In the genomic region with DNA sequence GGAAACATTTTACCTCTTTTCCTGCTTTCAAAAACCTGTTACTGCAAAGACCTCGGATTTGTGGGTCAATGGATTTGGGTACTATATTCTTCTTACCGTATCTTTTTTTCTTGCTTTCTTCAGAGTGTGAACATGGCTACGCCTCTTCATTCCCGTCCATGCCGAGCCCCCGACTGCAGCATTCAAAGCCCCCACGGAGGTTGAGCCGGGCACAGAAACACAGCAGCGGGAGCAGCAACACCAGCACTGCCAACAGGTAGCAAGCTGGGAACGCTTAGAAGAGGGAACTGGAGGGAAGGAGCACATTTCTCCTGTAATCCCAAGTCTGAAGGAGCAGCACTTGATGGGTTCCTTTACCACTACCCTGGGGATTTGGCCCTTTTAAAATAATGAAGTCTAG, we compare ENCODE assay signal across 10 cellular contexts. TPM values are rescaled to one million over a fixed set of nuclear protein-coding genes. Genes with fewer than 3 reads are reported as not detected.
DNase-seq lines count a peak whose midpoint lies in the region; ATAC-seq and TF ChIP-seq lines count a peak whose summit lies in the region.
"Had no signal": no experiment of that assay in that cellular context is flagged by ENCODE, and none has a peak within 500 bp of the region (broad histone marks: within the 10 kb centered on the region; RNA-seq: fewer than 3 reads in every experiment).

No MANE protein-coding gene starts in this region.

- no peaks in the 10 kb centered on the region for H3K9me2 ChIP-seq in PC-9 (ENCODE audit: insufficient read depth)

- DNase-seq in T-helper 1 cell (no peak), PC-9 (no peak), esophagus muscularis mucosa (ENCODE audit: extremely low spot score) (no peak), gastrocnemius medialis (no peak), SKM-1 (lab: John Stamatoyannopoulos, UW; ENCODE audit: unreplicated experiment) (no peak), DMS53 treated with DMSO at 0.1 percent for 48 hours (lab: John Stamatoyannopoulos, UW; ENCODE audit: unreplicated experiment) (no peak)
- DNase-seq: MM.1S, NCI-H510A treated with DMSO at 0.1 percent for 48 hours had no signal

- peaks cover 20% of the 10 kb centered on the region for H3K4me1 Mint-ChIP-seq in T-helper 1 cell treated with Interleukin-12 subunit alpha and Interleukin-12 subunit beta and Interleukin-4 antibody, amounts not matched to agents 30 μg/mL and 1 μg/mL, for 36 hours (ENCODE audit: low read depth)

- TF ChIP-seq CTCF in PC-9 (conservative IDR thresholded peaks at IDR 0.05) (no peak), esophagus muscularis mucosa (IDR thresholded peaks at IDR 0.05) (no peak), gastrocnemius medialis (IDR thresholded peaks at IDR 0.05 in 4 of 5, conservative IDR thresholded peaks at IDR 0.05 in 1 of 5) (no peak)

- in situ Hi-C loops in gastrocnemius medialis (cut with MboI; ENCODE audit: low sequenced_read_pairs in 4 of 4), result no loop called here

- POLR2A ChIA-PET in PC-9 (lab: Charles Lee; ENCODE audit: unreplicated experiment), result no interaction called here

- BruUV-seq in PC-9 (replicated peaks; lab: Mats Ljungman, UMichigan), result no TSS peak

- H3K36me3 Mint-ChIP-seq in T-helper 1 cell treated with Interleukin-12 subunit alpha and Interleukin-12 subunit beta and Interleukin-4 antibody, amounts not matched to agents 30 μg/mL and 1 μg/mL, for 36 hours (ENCODE audit: low read depth), result peaks cover 21% of the 10 kb centered on the region

- intact Hi-C loops in PC-9 (cut with micrococcal nuclease; ENCODE audit: unreplicated experiment) (loop anchor here (5.0 kb wide), 1 partner anchor 49 kb away; no protein-coding TSS in a partner anchor), esophagus muscularis mucosa (cut with DNase I) (loop anchor here (5.0 kb wide), 1 partner anchor 91 kb away; no protein-coding TSS in a partner anchor), gastrocnemius medialis (cut with DNase I; ENCODE audit: low total_unique reads) (loop anchor here (10.0 kb wide), 1 partner anchor 303 kb away; a partner anchor contains a TSS)

- H3K36me3 ChIP-seq in PC-9 (ENCODE audit: low read depth) (no peaks in the 10 kb centered on the region), esophagus muscularis mucosa (peaks cover 0 to 27% (median 2%) of the 10 kb centered on the region in 4 donors), gastrocnemius medialis (peaks cover 3 to 17% of the 10 kb centered on the region in 2 donors)

- H3K4me1 ChIP-seq in PC-9 (replicated peaks; ENCODE audit: insufficient read depth), result 0 out of 2 replicates have a peak, but pooled peaks cover 5% of the 10 kb centered on the region
- peaks cover 36 to 66% (median 63%) of the 10 kb centered on the region in 4 donors for H3K4me1 ChIP-seq in esophagus muscularis mucosa
- H3K4me1 ChIP-seq in gastrocnemius medialis, result peaks cover 12 to 15% of the 10 kb centered on the region in 2 donors

- peak overlapping the region; percentile 55; the same call in 1 of the 2 replicates for H3K4me3 ChIP-seq in PC-9
- peak overlapping the region; percentile 81 to 91 (median 86) for H3K4me3 ChIP-seq in esophagus muscularis mucosa
- H3K4me3 ChIP-seq in gastrocnemius medialis, result no peak overlapping the region

- CTCF ChIA-PET in PC-9 (lab: Charles Lee), result no interaction called here

- H3K27me3 Mint-ChIP-seq in T-helper 1 cell treated with Interleukin-12 subunit alpha and Interleukin-12 subunit beta and Interleukin-4 antibody, amounts not matched to agents 30 μg/mL and 1 μg/mL, for 36 hours (ENCODE audit: low read depth), result peaks cover 13% of the 10 kb centered on the region

- peaks cover 5% of the 10 kb centered on the region; the same call in 1 of the 2 replicates for H4K20me1 ChIP-seq in PC-9 (ENCODE audit: insufficient read depth)

- no peak for TF ChIP-seq EP300 in esophagus muscularis mucosa (IDR thresholded peaks at IDR 0.05)

- no peaks in the 10 kb centered on the region for H3K27me3 ChIP-seq in PC-9 (ENCODE audit: insufficient read depth, low read depth)
- H3K27me3 ChIP-seq in esophagus muscularis mucosa, result no peaks in the 10 kb centered on the region
- no peaks in the 10 kb centered on the region for H3K27me3 ChIP-seq in gastrocnemius medialis

- ATAC-seq in gastrocnemius medialis (no peak), GM18870 (IDR thresholded peaks at IDR 0.05; ENCODE audit: unreplicated experiment) (no peak)

- no peaks in the 10 kb centered on the region; the same call in 1 of the 2 replicates for H3F3A ChIP-seq in PC-9 (ENCODE audit: insufficient read depth, low read depth)

- no peak overlapping the region for H3K27ac Mint-ChIP-seq in T-helper 1 cell treated with Interleukin-12 subunit alpha and Interleukin-12 subunit beta and Interleukin-4 antibody, amounts not matched to agents 30 μg/mL and 1 μg/mL, for 36 hours

- H3K79me2 ChIP-seq in PC-9 (ENCODE audit: low read depth), result 0 out of 2 replicates have a peak, but pooled peaks cover 8% of the 10 kb centered on the region

- H3K4me3 Mint-ChIP-seq in T-helper 1 cell treated with Interleukin-12 subunit alpha and Interleukin-12 subunit beta and Interleukin-4 antibody, amounts not matched to agents 30 μg/mL and 1 μg/mL, for 36 hours, result peak overlapping the region; percentile 36

- no peak overlapping the region for H3K27ac ChIP-seq in PC-9
- H3K27ac ChIP-seq in esophagus muscularis mucosa (replicated peaks in 1 of 4), result peak overlapping the region; percentile 91 to 98 (median 96)
- peak overlapping the region; percentile 99 to 100 (median 99) for H3K27ac ChIP-seq in gastrocnemius medialis

- TF ChIP-seq POLR2A in esophagus muscularis mucosa (IDR thresholded peaks at IDR 0.05; ENCODE audit: low read depth), result no peak
- TF ChIP-seq POLR2A in gastrocnemius medialis (IDR thresholded peaks at IDR 0.05), result no peak

- no peak overlapping the region for H2AFZ ChIP-seq in PC-9

- peak overlapping the region; percentile 82 for H3K4me2 ChIP-seq in PC-9

- WGBS in esophagus muscularis mucosa, result 66% methylated on average over 10 of the region's 10 CpGs

- no peaks in the 10 kb centered on the region for H3K9me3 Mint-ChIP-seq in T-helper 1 cell treated with Interleukin-12 subunit alpha and Interleukin-12 subunit beta and Interleukin-4 antibody, amounts not matched to agents 30 μg/mL and 1 μg/mL, for 36 hours

- H3K9me3 ChIP-seq in PC-9 (ENCODE audit: insufficient read depth, low read depth) (no peaks in the 10 kb centered on the region), esophagus muscularis mucosa (no peaks in the 10 kb centered on the region), gastrocnemius medialis (no peaks in the 10 kb centered on the region)

RNA-seq across cellular contexts. Expression of a gene that starts 20.7 kb away (rescaled TPM):
- 25.8 and 25.9 TPM in 2 replicates for total RNA-seq in PC-9 (2021)
- total RNA-seq in esophagus muscularis mucosa, result 100 to 1,000 TPM; 198 to 292 (median 226) TPM
- 10 to 100 TPM; 35.9 to 67.8 (median 53.9) TPM for total RNA-seq in gastrocnemius medialis

Comparison
In these comparisons a context has a peak if more than half of its experiments do, and no peak if none do; other contexts are left out.
1. H3K4me3 ChIP-seq: peak in PC-9 (single experiment) and esophagus muscularis mucosa (4 of 4); none in gastrocnemius medialis (0 of 4).